Comparison of ENCODE assay signal across 29 cellular contexts in genomic region chr7:88147341-88147740, GRCh38.
"Had no signal": no experiment of that assay in that cellular context is flagged by ENCODE, and none has a peak within 500 bp of the region (broad histone marks: within the 10 kb centered on the region; RNA-seq: fewer than 3 reads in every experiment).

No MANE protein-coding gene starts in this region.

- H3K4me1 Mint-ChIP-seq: activated B cell treated with CpG ODN at 0.5 μM for 24 hours; activated CD4-positive, alpha-beta T cell treated with anti-CD3 and anti-CD28 coated beads, Interleukin-2, amount 10 ng/mL, durations not matched to agents 24 days and 14 days; activated naive CD8-positive, alpha-beta T cell treated with anti-CD3 and anti-CD28 coated beads for 36 hours; activated T-helper 17 cell treated with anti-CD3 and anti-CD28 coated beads, Interleukin-2, amount 50 U/mL, for 72 hours; brain; central memory CD8-positive, alpha-beta T cell; T-helper 17 cell had no signal

- H3K4me1 ChIP-seq: ascending aorta had no signal

- H3K4me3 ChIP-seq: ascending aorta, cardiac muscle cell had no signal

- H3K4me3 Mint-ChIP-seq: activated B cell treated with CpG ODN at 0.5 μM for 24 hours; activated CD4-positive, alpha-beta memory T cell treated with anti-CD3 and anti-CD28 coated beads for 36 hours; activated CD4-positive, alpha-beta T cell treated with anti-CD3 and anti-CD28 coated beads, Interleukin-2, amount 10 ng/mL, durations not matched to agents 24 days and 14 days; activated CD8-positive, alpha-beta T cell treated with anti-CD3 and anti-CD28 coated beads for 36 hours; activated naive CD4-positive, alpha-beta T cell treated with anti-CD3 and anti-CD28 coated beads for 36 hours; activated naive CD8-positive, alpha-beta T cell treated with anti-CD3 and anti-CD28 coated beads for 36 hours; activated T-cell treated with anti-CD3 and anti-CD28 coated beads, Interleukin-2, amount 50 U/mL, for 4 hours; activated T-helper 1 cell treated with anti-CD3 and anti-CD28 coated beads, Interleukin-12 subunit alpha, Interleukin-12 subunit beta, Interleukin-2, Interleukin-4 antibody, amounts not matched to agents 30 ng/mL and 10 ng/mL and 1 ng/mL, durations not matched to agents 14 hours and 24 hours and 36 hours; activated T-helper 17 cell treated with anti-CD3 and anti-CD28 coated beads, Interleukin-2, amount 50 U/mL, for 72 hours; central memory CD8-positive, alpha-beta T cell; T-helper 17 cell had no signal

- DNase-seq: activated B cell treated with CpG ODN at 0.5 μM for 24 hours; activated CD4-positive, alpha-beta memory T cell treated with anti-CD3 and anti-CD28 coated beads for 36 hours; activated CD4-positive, alpha-beta T cell treated with anti-CD3 and anti-CD28 coated beads for 4 hours; activated CD4-positive, alpha-beta T cell treated with anti-CD3 and anti-CD28 coated beads, Interleukin-2, amount 10 ng/mL, durations not matched to agents 24 days and 14 days; activated CD4-positive, alpha-beta T cell treated with anti-CD3 and anti-CD28 coated beads, Interleukin-2, amount 50 U/mL, for 1 hour; activated CD4-positive, alpha-beta T cell treated with anti-CD3 and anti-CD28 coated beads, Interleukin-2, amount 50 U/mL, for 4 hours; activated CD4-positive, CD25-positive, alpha-beta regulatory T cell treated with anti-CD3 and anti-CD28 coated beads, Interleukin-2, amount 50 U/mL, for 72 hours; activated CD8-positive, alpha-beta memory T cell treated with anti-CD3 and anti-CD28 coated beads, Interleukin-2, amount 50 U/mL, for 4 hours; activated CD8-positive, alpha-beta T cell treated with anti-CD3 and anti-CD28 coated beads for 36 hours; activated effector memory CD4-positive, alpha-beta T cell treated with anti-CD3 and anti-CD28 coated beads, Interleukin-2, amount 50 U/mL, for 16 hours; activated gamma-delta T cell treated with Interleukin-2 at 50 U/mL for 16 hours; activated naive CD4-positive, alpha-beta T cell; activated naive CD4-positive, alpha-beta T cell treated with anti-CD3 and anti-CD28 coated beads for 36 hours; activated naive CD4-positive, alpha-beta T cell treated with anti-CD3 and anti-CD28 coated beads, Interleukin-2, amount 50 U/mL, for 16 hours; activated naive CD8-positive, alpha-beta T cell treated with anti-CD3 and anti-CD28 coated beads for 36 hours; activated T-cell treated with anti-CD3 and anti-CD28 coated beads for 4 hours; activated T-cell treated with anti-CD3 and anti-CD28 coated beads, Interleukin-2, amount 50 U/mL, for 1 hour; activated T-cell treated with anti-CD3 and anti-CD28 coated beads, Interleukin-2, amount 50 U/mL, for 4 hours; T-helper 17 cell had no signal

- H3K9me3 ChIP-seq: ascending aorta had no signal

- H3K27me3 ChIP-seq: ascending aorta, cardiac muscle cell had no signal

- ATAC-seq: activated CD8-positive, alpha-beta T cell treated with anti-CD3 and anti-CD28 coated beads for 36 hours; activated naive CD4-positive, alpha-beta T cell treated with anti-CD3 and anti-CD28 coated beads, Interleukin-2, amount 50 U/mL, for 72 hours; activated T-cell treated with anti-CD3 and anti-CD28 coated beads, Interleukin-2, amount 50 U/mL, for 4 hours; activated T-helper 17 cell treated with anti-CD3 and anti-CD28 coated beads, Interleukin-2, amount 50 U/mL, for 72 hours; T-helper 17 cell had no signal

- H3K36me3 Mint-ChIP-seq: activated naive CD4-positive, alpha-beta T cell treated with anti-CD3 and anti-CD28 coated beads, Interleukin-2, amount 50 U/mL, for 72 hours had no signal

- H3K27ac ChIP-seq: ascending aorta, cardiac muscle cell, VCaP had no signal

- H3K27me3 Mint-ChIP-seq: activated CD4-positive, alpha-beta memory T cell treated with anti-CD3 and anti-CD28 coated beads for 36 hours; activated CD4-positive, alpha-beta T cell treated with anti-CD3 and anti-CD28 coated beads, Interleukin-2, amount 10 ng/mL, durations not matched to agents 24 days and 14 days; activated CD8-positive, alpha-beta T cell treated with anti-CD3 and anti-CD28 coated beads for 36 hours; activated naive CD8-positive, alpha-beta T cell treated with anti-CD3 and anti-CD28 coated beads for 36 hours; activated T-helper 17 cell treated with anti-CD3 and anti-CD28 coated beads, Interleukin-2, amount 50 U/mL, for 72 hours; brain; central memory CD8-positive, alpha-beta T cell; T-helper 17 cell had no signal

- H3K9me3 Mint-ChIP-seq: activated B cell treated with CpG ODN at 0.5 μM for 24 hours; activated CD4-positive, alpha-beta memory T cell treated with anti-CD3 and anti-CD28 coated beads for 36 hours; activated CD4-positive, alpha-beta T cell treated with anti-CD3 and anti-CD28 coated beads, Interleukin-2, amount 10 ng/mL, durations not matched to agents 24 days and 14 days; activated CD8-positive, alpha-beta T cell treated with anti-CD3 and anti-CD28 coated beads for 36 hours; activated naive CD4-positive, alpha-beta T cell treated with anti-CD3 and anti-CD28 coated beads for 36 hours; activated naive CD4-positive, alpha-beta T cell treated with anti-CD3 and anti-CD28 coated beads, Interleukin-2, amount 50 U/mL, for 72 hours; activated naive CD8-positive, alpha-beta T cell treated with anti-CD3 and anti-CD28 coated beads for 36 hours; activated T-cell treated with anti-CD3 and anti-CD28 coated beads, Interleukin-2, amount 50 U/mL, for 4 hours; activated T-helper 1 cell treated with anti-CD3 and anti-CD28 coated beads, Interleukin-12 subunit alpha, Interleukin-12 subunit beta, Interleukin-2, Interleukin-4 antibody, amounts not matched to agents 30 ng/mL and 10 ng/mL and 1 ng/mL, durations not matched to agents 14 hours and 24 hours and 36 hours; activated T-helper 17 cell treated with anti-CD3 and anti-CD28 coated beads, Interleukin-2, amount 50 U/mL, for 72 hours; brain; central memory CD8-positive, alpha-beta T cell had no signal

- H3K36me3 ChIP-seq: ascending aorta, cardiac muscle cell had no signal

- FAIRE-seq: bronchial epithelial cell, TTC549 had no signal

- H3K27ac Mint-ChIP-seq: activated B cell treated with CpG ODN at 0.5 μM for 24 hours; activated CD4-positive, alpha-beta memory T cell treated with anti-CD3 and anti-CD28 coated beads for 36 hours; activated CD4-positive, alpha-beta T cell treated with anti-CD3 and anti-CD28 coated beads, Interleukin-2, amount 10 ng/mL, durations not matched to agents 24 days and 14 days; activated CD8-positive, alpha-beta T cell treated with anti-CD3 and anti-CD28 coated beads for 36 hours; activated naive CD4-positive, alpha-beta T cell treated with anti-CD3 and anti-CD28 coated beads for 36 hours; activated naive CD4-positive, alpha-beta T cell treated with anti-CD3 and anti-CD28 coated beads, Interleukin-2, amount 50 U/mL, for 72 hours; activated naive CD8-positive, alpha-beta T cell treated with anti-CD3 and anti-CD28 coated beads for 36 hours; activated T-helper 1 cell treated with anti-CD3 and anti-CD28 coated beads, Interleukin-12 subunit alpha, Interleukin-12 subunit beta, Interleukin-2, Interleukin-4 antibody, amounts not matched to agents 30 ng/mL and 10 ng/mL and 1 ng/mL, durations not matched to agents 14 hours and 24 hours and 36 hours; activated T-helper 17 cell treated with anti-CD3 and anti-CD28 coated beads, Interleukin-2, amount 50 U/mL, for 72 hours; T-helper 17 cell had no signal
